11 cellular contexts compared by ENCODE assay signal in genomic region chr17:50603340-50603739, GRCh38. TPM values are rescaled to one million over a fixed set of nuclear protein-coding genes. Genes with fewer than 3 reads are reported as not detected.
DNase-seq lines count a peak whose midpoint lies in the region; ATAC-seq and TF ChIP-seq lines count a peak whose summit lies in the region.
"Had no signal": no experiment of that assay in that cellular context is flagged by ENCODE, and none has a peak within 500 bp of the region (broad histone marks: within the 10 kb centered on the region; RNA-seq: fewer than 3 reads in every experiment).

No MANE protein-coding gene starts in this region.

- no peak for TF ChIP-seq POLR2A in spleen (IDR thresholded peaks at IDR 0.05)

- no peaks in the 10 kb centered on the region for H3K4me1 Mint-ChIP-seq in activated naive CD4-positive, alpha-beta T cell treated with anti-CD3 and anti-CD28 coated beads, Interleukin-2, amount 10 ng/mL, durations not matched to agents 7 days and 5 days

- DNase-seq in NCI-H345 (lab: John Stamatoyannopoulos, UW), result peak; percentile 25
- no peak for DNase-seq in NCI-H345 treated with DMSO at 0.1 percent for 48 hours (lab: John Stamatoyannopoulos, UW; ENCODE audit: unreplicated experiment)
- peak; percentile 74 for DNase-seq in Karpas-422
- DNase-seq in SK-N-SH, result peak; percentile 76
- DNase-seq in osteoblast (ENCODE audit: insufficient read length, low spot score, missing footprints), result no peak
- no peak for DNase-seq in spleen
- DNase-seq in activated naive CD4-positive, alpha-beta T cell treated with anti-CD3 and anti-CD28 coated beads, Interleukin-2, amount 10 ng/mL, durations not matched to agents 7 days and 5 days, result no peak
- DNase-seq: midbrain, NCI-H1930, thyroid gland had no signal

- H3K36me3 ChIP-seq in Karpas-422 (ENCODE audit: insufficient read depth, low read length) (no peaks in the 10 kb centered on the region), SK-N-SH (replicated peaks in 1 of 2; ENCODE audit: control insufficient read depth in 1 of 2, insufficient read depth in 2 of 2, low read length in 1 of 2) (no peaks in the 10 kb centered on the region), osteoblast (ENCODE audit: insufficient read depth, low read length) (no peaks in the 10 kb centered on the region), spleen (no peaks in the 10 kb centered on the region)
- H3K36me3 ChIP-seq: thyroid gland had no signal

- H3F3A ChIP-seq in SK-N-SH (replicated peaks; ENCODE audit: insufficient read depth), result no peaks in the 10 kb centered on the region

- H3K9ac ChIP-seq in Karpas-422 (ENCODE audit: low read length) (no peak overlapping the region), SK-N-SH (no peak overlapping the region)

- no peak overlapping the region for H3K4me2 ChIP-seq in Karpas-422 (ENCODE audit: low read depth, low read length, poor library complexity, severe bottlenecking)
- H3K4me2 ChIP-seq in SK-N-SH, result no peak overlapping the region
- no peak overlapping the region for H3K4me2 ChIP-seq in osteoblast (ENCODE audit: insufficient read depth, low read length)

- H4K20me1 ChIP-seq in Karpas-422 (ENCODE audit: insufficient read depth, low read depth, low read length) (0 out of 2 replicates have a peak, but pooled peaks cover 3% of the 10 kb centered on the region), SK-N-SH (ENCODE audit: insufficient read depth) (no peaks in the 10 kb centered on the region), osteoblast (ENCODE audit: insufficient read depth, low read length) (no peaks in the 10 kb centered on the region)

- TF ChIP-seq RAD21 in SK-N-SH (IDR thresholded peaks at IDR 0.05; ENCODE audit: low read length), result no peak

- CTCF ChIA-PET in SK-N-SH (lab: Yijun Ruan, JAX), result interaction anchor here (0.8 to 22.2 kb wide), 8 partner anchors 9 to 57 kb away, joined by 3 to 402 read pairs (median 13); partner anchors contain the start of genes ABCC3 and CACNA1G
- CTCF ChIA-PET in activated naive CD4-positive, alpha-beta T cell treated with anti-CD3 and anti-CD28 coated beads, Interleukin-2, amount 10 ng/mL, durations not matched to agents 7 days and 5 days (lab: Charles Lee), result no interaction called here

- H3K79me2 ChIP-seq in Karpas-422 (ENCODE audit: low read length) (no peaks in the 10 kb centered on the region), SK-N-SH (ENCODE audit: insufficient read depth) (no peaks in the 10 kb centered on the region), osteoblast (ENCODE audit: insufficient read depth, low read length) (no peaks in the 10 kb centered on the region)

- H3K9me3 ChIP-seq in Karpas-422 (ENCODE audit: low read length) (no peaks in the 10 kb centered on the region), SK-N-SH (no peaks in the 10 kb centered on the region), osteoblast (ENCODE audit: low read depth, low read length) (no peaks in the 10 kb centered on the region), spleen (no peaks in the 10 kb centered on the region)
- H3K9me3 ChIP-seq: thyroid gland had no signal

- no peak overlapping the region for H3K4me3 Mint-ChIP-seq in activated naive CD4-positive, alpha-beta T cell treated with anti-CD3 and anti-CD28 coated beads, Interleukin-2, amount 10 ng/mL, durations not matched to agents 7 days and 5 days

- WGBS in SK-N-SH (ENCODE audit: low lambda C conversion rate), result 72% methylated on average over 6 of the region's 9 CpGs
- WGBS in spleen, 5 donors, result 50 to 81% (median 69%) methylated on average over 9 of the region's 9 CpGs

- no peak for ATAC-seq in HG03097 (IDR thresholded peaks at IDR 0.05; ENCODE audit: low FRiP score, unreplicated experiment)

- no peak for TF ChIP-seq EP300 in SK-N-SH (IDR thresholded peaks at IDR 0.05; ENCODE audit: borderline replicate concordance in 1 of 2, low read depth in 1 of 2, low read length in 1 of 2)

- H3K27ac ChIP-seq in Karpas-422 (ENCODE audit: low read length) (no peak overlapping the region), SK-N-SH (ENCODE audit: low read depth in 2 of 2, low read length in 1 of 2) (no peak overlapping the region; a peak in 1 of 4 replicates), osteoblast (ENCODE audit: low read depth, low read length) (no peak overlapping the region), spleen (no peak overlapping the region)
- H3K27ac ChIP-seq: thyroid gland had no signal

- no peak overlapping the region for H3K4me3 ChIP-seq in Karpas-422 (ENCODE audit: low read length)
- no peak overlapping the region for H3K4me3 ChIP-seq in SK-N-SH (ENCODE audit: low read depth in 2 of 2, low read length in 1 of 2)
- H3K4me3 ChIP-seq in osteoblast (ENCODE audit: insufficient read depth, low read length), result no peak overlapping the region
- H3K4me3 ChIP-seq in spleen, result no peak overlapping the region
- H3K4me3 ChIP-seq: thyroid gland had no signal

- no peaks in the 10 kb centered on the region for H3K36me3 Mint-ChIP-seq in activated naive CD4-positive, alpha-beta T cell treated with anti-CD3 and anti-CD28 coated beads, Interleukin-2, amount 10 ng/mL, durations not matched to agents 7 days and 5 days

- TF ChIP-seq CTCF in SK-N-SH (IDR thresholded peaks at IDR 0.05) (peak; percentile 38; the same call in 1 of the 2 replicates), osteoblast (IDR thresholded peaks at IDR 0.05; ENCODE audit: extremely low read depth, low read depth, low read length) (peak; percentile 10), spleen (IDR thresholded peaks at IDR 0.05 in 8 of 11, conservative IDR thresholded peaks at IDR 0.05 in 3 of 11) (peak in 1 of 11 experiments; percentile 15)

- POLR2A ChIA-PET in SK-N-SH (lab: Yijun Ruan, JAX), result interaction anchor here (1.9 kb wide), 1 partner anchor 24 kb away, joined by 6 read pairs; no protein-coding TSS in a partner anchor

- peaks cover 61% of the 10 kb centered on the region for H3K27me3 Mint-ChIP-seq in activated naive CD4-positive, alpha-beta T cell treated with anti-CD3 and anti-CD28 coated beads, Interleukin-2, amount 10 ng/mL, durations not matched to agents 7 days and 5 days

- H3K9me3 Mint-ChIP-seq in activated naive CD4-positive, alpha-beta T cell treated with anti-CD3 and anti-CD28 coated beads, Interleukin-2, amount 10 ng/mL, durations not matched to agents 7 days and 5 days, result no peaks in the 10 kb centered on the region

- H3K27me3 ChIP-seq in Karpas-422 (ENCODE audit: low read length), result no peaks in the 10 kb centered on the region
- no peaks in the 10 kb centered on the region for H3K27me3 ChIP-seq in SK-N-SH (ENCODE audit: insufficient read depth)
- H3K27me3 ChIP-seq in osteoblast (ENCODE audit: insufficient read depth, low read length), result peaks cover 13% of the 10 kb centered on the region
- peaks cover 0 to 74% (median 0%) of the 10 kb centered on the region in 7 donors for H3K27me3 ChIP-seq in spleen (replicated peaks in 1 of 7)
- H3K27me3 ChIP-seq: thyroid gland had no signal

- intact Hi-C loops in spleen (cut with DNase I; ENCODE audit: low total_unique reads), result no loop called here

- H3K4me1 ChIP-seq in Karpas-422 (ENCODE audit: low read length) (peaks cover 12% of the 10 kb centered on the region), SK-N-SH (ENCODE audit: control insufficient read depth in 1 of 2, insufficient read depth in 2 of 2, low read depth in 1 of 2, low read length in 1 of 2) (peaks cover 11 to 70% of the 10 kb centered on the region in 2 experiments), osteoblast (ENCODE audit: insufficient read depth, low read length) (no peaks in the 10 kb centered on the region), spleen (peaks cover 0 to 17% (median 13%) of the 10 kb centered on the region in 6 donors)

- H2AFZ ChIP-seq in Karpas-422 (ENCODE audit: low read length), result no peak overlapping the region
- H2AFZ ChIP-seq in SK-N-SH (ENCODE audit: low read depth), result no peak overlapping the region
- H2AFZ ChIP-seq in osteoblast (ENCODE audit: low read length), result no peak overlapping the region

- H3K9me2 ChIP-seq in Karpas-422 (replicated peaks; ENCODE audit: insufficient read depth, low read length), result no peaks in the 10 kb centered on the region
- no peaks in the 10 kb centered on the region for H3K9me2 ChIP-seq in SK-N-SH

- no peak overlapping the region for H3K27ac Mint-ChIP-seq in activated naive CD4-positive, alpha-beta T cell treated with anti-CD3 and anti-CD28 coated beads, Interleukin-2, amount 10 ng/mL, durations not matched to agents 7 days and 5 days

TF ChIP-seq in SK-N-SH, 30 proteins besides CTCF, POLR2A, EP300 and RAD21 (continues in another document):
- TF ChIP-seq IRF3 (IDR thresholded peaks at IDR 0.05; ENCODE audit: low read depth, low read length), result no peak
- no peak for TF ChIP-seq NRF1 (IDR thresholded peaks at IDR 0.05; ENCODE audit: low read depth, low read length)
- TF ChIP-seq NFIC (IDR thresholded peaks at IDR 0.05; ENCODE audit: borderline replicate concordance), result no peak

RNA-seq across cellular contexts. Expression of gene ABCC3, which starts 31.3 kb away (rescaled TPM):
- total RNA-seq in Karpas-422 (2014; rRNA removed; shearing (Covaris generic); ENCODE audit: low replicate concordance), result not detected in 2 replicates
- polyA plus RNA-seq in SK-N-SH (2012; rRNA removed), result 185 and 209 TPM in 2 replicates
- polyA plus RNA-seq in SK-N-SH (2012; cell fraction: cytosol; rRNA removed), result 29.0 and 41.5 TPM in 2 replicates
- 1,427 and 1,497 TPM in 2 replicates for polyA plus RNA-seq in SK-N-SH (2012; cell fraction: nucleus; rRNA removed)
- 12.4 and 28.6 TPM in 2 replicates for total RNA-seq in osteoblast
- 10 to 100 TPM; 28.4 to 37.1 (median 32.0) TPM for total RNA-seq in spleen
- 10 to 100 TPM in 2 of 3 donors, 1 to 10 TPM in 1; 8.6 to 16.6 (median 15.2) TPM for polyA plus RNA-seq in spleen

RNA-seq across cellular contexts. Expression of gene CACNA1G, which starts 42.8 kb away (rescaled TPM):
- not detected in 2 replicates for total RNA-seq in Karpas-422 (2014; rRNA removed; shearing (Covaris generic); ENCODE audit: low replicate concordance)
- polyA plus RNA-seq in SK-N-SH (2012; rRNA removed) (0.15 and 0.21 TPM in 2 replicates), spleen (under 1 TPM; 0.02 to 0.03 (median 0.03) TPM)
- polyA plus RNA-seq in SK-N-SH (2012; cell fraction: cytosol; rRNA removed), result 0.08 and 0.24 TPM in 2 replicates
- polyA plus RNA-seq in SK-N-SH (2012; cell fraction: nucleus; rRNA removed), result 0.36 and 0.48 TPM in 2 replicates
- total RNA-seq in osteoblast (under 0.01 TPM in 2 replicates), spleen (1 to 10 TPM in 1 of 7 donors, under 1 TPM in 5, not detected in 1; 0.07 to 1.3 (median 0.25) TPM)

RNA-seq across cellular contexts. Expression of gene SPATA20, which starts 56.4 kb away (rescaled TPM):
- 38.8 and 76.8 TPM in 2 replicates for total RNA-seq in Karpas-422 (2014; rRNA removed; shearing (Covaris generic); ENCODE audit: low replicate concordance)
- 92.0 and 106 TPM in 2 replicates for polyA plus RNA-seq in SK-N-SH (2012; rRNA removed)
- polyA plus RNA-seq in SK-N-SH (2012; cell fraction: cytosol; rRNA removed), result 28.3 and 39.9 TPM in 2 replicates
- polyA plus RNA-seq in SK-N-SH (2012; cell fraction: nucleus; rRNA removed), result 606 and 976 TPM in 2 replicates
- 126 and 142 TPM in 2 replicates for total RNA-seq in osteoblast
- 100 to 1,000 TPM in 1 of 7 donors, 10 to 100 TPM in 6; 32.8 to 128 (median 57.5) TPM for total RNA-seq in spleen
- 10 to 100 TPM; 14.9 to 74.8 (median 27.5) TPM for polyA plus RNA-seq in spleen

Comparison
In these comparisons a context has a peak if more than half of its experiments do, and no peak if none do; other contexts are left out.
1. DNase-seq: peak in NCI-H345 (single experiment), Karpas-422 (single experiment) and SK-N-SH (single experiment); none in NCI-H345 treated with DMSO at 0.1 percent for 48 hours (single experiment), osteoblast (single experiment), spleen (single experiment) and activated naive CD4-positive, alpha-beta T cell treated with anti-CD3 and anti-CD28 coated beads, Interleukin-2, amount 10 ng/mL, durations not matched to agents 7 days and 5 days (single experiment).
2. RNA of gene ABCC3, which starts 31.3 kb away (total RNA-seq): 28.4 to 37.1 TPM in spleen and 12.4 to 28.6 TPM in osteoblast; not detected in Karpas-422; every median in the first group is over 10 times any median in the second.